Comparison of ENCODE assay signal across 11 cellular contexts in genomic region chr19:38321646-38322323, GRCh38. TPM values are rescaled to one million over a fixed set of nuclear protein-coding genes. Genes with fewer than 3 reads are reported as not detected.
DNase-seq lines count a peak whose midpoint lies in the region; ATAC-seq and TF ChIP-seq lines count a peak whose summit lies in the region.
"Had no signal": no experiment of that assay in that cellular context is flagged by ENCODE, and none has a peak within 500 bp of the region (broad histone marks: within the 10 kb centered on the region; RNA-seq: fewer than 3 reads in every experiment).

No MANE protein-coding gene starts in this region.

- 42% methylated on average over 10 of the region's 11 CpGs for WGBS in esophagus muscularis mucosa

- no peak for TF ChIP-seq CTCF in CD14-positive monocyte (IDR thresholded peaks at IDR 0.05)
- TF ChIP-seq CTCF in Panc1 (IDR thresholded peaks at IDR 0.05) = no peak
- no peak for TF ChIP-seq CTCF in esophagus muscularis mucosa (IDR thresholded peaks at IDR 0.05)
- no peak for TF ChIP-seq CTCF in neural progenitor cell (IDR thresholded peaks at IDR 0.05)

- no TSS peak for BruUV-seq in Panc1 (replicated peaks; lab: Mats Ljungman, UMichigan)

- H3K27me3 ChIP-seq in Panc1 (ENCODE audit: control insufficient read depth, insufficient read depth, low read length) (no peaks in the 10 kb centered on the region), esophagus muscularis mucosa (no peaks in the 10 kb centered on the region), neural progenitor cell (peaks cover 51% of the 10 kb centered on the region)

- in situ Hi-C loops in Panc1 (cut with HindIII; ENCODE audit: low pct_unique_long_range_greater_than_20kb, low sequenced_read_pairs) = no loop called here

- H3K27ac Mint-ChIP-seq in CD14-positive monocyte = peak overlapping the region in 3 of 7 donors; percentile 30 to 50 (median 40)
- H3K27ac Mint-ChIP-seq in neural progenitor cell = no peak overlapping the region

- no peak overlapping the region for H3K9ac ChIP-seq in neural progenitor cell

- H3K79me2 ChIP-seq in neural progenitor cell (ENCODE audit: low read depth) = no peaks in the 10 kb centered on the region

- H3K4me1 Mint-ChIP-seq in CD14-positive monocyte = peaks cover 62% of the 10 kb centered on the region
- H3K4me1 Mint-ChIP-seq in neural progenitor cell = peaks cover 3% of the 10 kb centered on the region

- no peak overlapping the region for H3K4me2 ChIP-seq in neural progenitor cell

- H3K36me3 ChIP-seq in Panc1 (ENCODE audit: control insufficient read depth, insufficient read depth, low read length) = no peaks in the 10 kb centered on the region
- H3K36me3 ChIP-seq in esophagus muscularis mucosa = peaks cover 0 to 24% (median 12%) of the 10 kb centered on the region in 4 donors
- no peaks in the 10 kb centered on the region for H3K36me3 ChIP-seq in neural progenitor cell

- H3K4me3 Mint-ChIP-seq in CD14-positive monocyte (peak overlapping the region; percentile 9 to 91), neural progenitor cell (peak overlapping the region; percentile 48)

- POLR2A ChIA-PET in Panc1 (lab: Charles Lee) = interaction anchor here (0.8 kb wide), 1 partner anchor 16 kb away, joined by 3 read pairs; no protein-coding TSS in a partner anchor

- peak overlapping the region; percentile 60 for H3K27ac ChIP-seq in Panc1 (ENCODE audit: low read length)
- H3K27ac ChIP-seq in esophagus muscularis mucosa (replicated peaks in 1 of 4) = peak overlapping the region; percentile 65 to 82 (median 80)
- no peak overlapping the region for H3K27ac ChIP-seq in neural progenitor cell

- H3K9me3 Mint-ChIP-seq in CD14-positive monocyte (no peaks in the 10 kb centered on the region), neural progenitor cell (no peaks in the 10 kb centered on the region)

- no peak for TF ChIP-seq EP300 in esophagus muscularis mucosa (IDR thresholded peaks at IDR 0.05)

- ATAC-seq in Panc1 (no peak), GM21717 (IDR thresholded peaks at IDR 0.05; ENCODE audit: unreplicated experiment) (no peak)

- DNase-seq in CD14-positive monocyte (ENCODE audit: low spot score) (no peak), Panc1 (ENCODE audit: low read depth, low spot score) (no peak), esophagus muscularis mucosa (ENCODE audit: extremely low spot score) (no peak), neural progenitor cell (ENCODE audit: low spot score) (peak; percentile 22), ureter (ENCODE audit: low spot score) (no peak)
- no peak for DNase-seq in activated CD8-positive, alpha-beta memory T cell treated with anti-CD3 and anti-CD28 coated beads for 24 hours
- no peak for DNase-seq in activated CD8-positive, alpha-beta memory T cell treated with anti-CD3 and anti-CD28 coated beads, Interleukin-2, amount 50 U/mL, for 48 hours
- DNase-seq: activated CD4-positive, CD25-positive, alpha-beta regulatory T cell treated with anti-CD3 and anti-CD28 coated beads, Interleukin-2, amount 50 U/mL, for 72 hours; foreskin fibroblast; NCI-H146 had no signal

- H3K9me3 ChIP-seq in Panc1 (ENCODE audit: control insufficient read depth, insufficient read depth, low read depth, low read length) (no peaks in the 10 kb centered on the region), esophagus muscularis mucosa (no peaks in the 10 kb centered on the region), neural progenitor cell (ENCODE audit: low read depth) (no peaks in the 10 kb centered on the region)

- peaks cover 21% of the 10 kb centered on the region for H3F3A ChIP-seq in neural progenitor cell (ENCODE audit: low read depth)

- H3K36me3 Mint-ChIP-seq in CD14-positive monocyte (peaks cover 28 to 38% of the 10 kb centered on the region in 2 donors), neural progenitor cell (no peaks in the 10 kb centered on the region)

- H3K4me3 ChIP-seq in Panc1 (ENCODE audit: low read depth in 2 of 2, low read length in 2 of 2) = peak overlapping the region in 1 of 2 experiments; percentile 86; a peak in 2 of 4 replicates
- peak overlapping the region in 2 of 4 donors; percentile 0 to 90 for H3K4me3 ChIP-seq in esophagus muscularis mucosa
- H3K4me3 ChIP-seq in neural progenitor cell = no peak overlapping the region

- H4K20me1 ChIP-seq in neural progenitor cell (ENCODE audit: low read depth) = no peaks in the 10 kb centered on the region

- H2AFZ ChIP-seq in neural progenitor cell (replicated peaks) = no peak overlapping the region

- intact Hi-C loops in CD14-positive monocyte (cut with micrococcal nuclease) = no loop called here
- intact Hi-C loops in Panc1 (cut with micrococcal nuclease; ENCODE audit: unreplicated experiment) = no loop called here
- intact Hi-C loops in esophagus muscularis mucosa (cut with DNase I) = no loop called here

- peaks cover 0 to 4% (median 2%) of the 10 kb centered on the region in 3 donors for H3K27me3 Mint-ChIP-seq in CD14-positive monocyte (ENCODE audit: low read depth in 3 of 3)
- H3K27me3 Mint-ChIP-seq in neural progenitor cell (ENCODE audit: insufficient read depth, low read depth) = peaks cover 55% of the 10 kb centered on the region

- CTCF ChIA-PET in Panc1 (lab: Charles Lee) = no interaction called here

- H3K4me1 ChIP-seq in Panc1 (ENCODE audit: control insufficient read depth, insufficient read depth, low read length) = peaks cover 16% of the 10 kb centered on the region
- H3K4me1 ChIP-seq in esophagus muscularis mucosa = peaks cover 29 to 51% (median 45%) of the 10 kb centered on the region in 4 donors
- H3K4me1 ChIP-seq in neural progenitor cell = peaks cover 17% of the 10 kb centered on the region

- peak; percentile 20 for TF ChIP-seq POLR2A in esophagus muscularis mucosa (IDR thresholded peaks at IDR 0.05; ENCODE audit: low read depth)

RNA-seq across cellular contexts. Expression of gene KCNK6, which starts 2.1 kb away (rescaled TPM):
- polyA plus RNA-seq in CD14-positive monocyte = 1 to 10 TPM; 7.3 to 8.7 TPM
- total RNA-seq in Panc1 (2021; ENCODE audit: unreplicated experiment) (17.2 TPM), esophagus muscularis mucosa (10 to 100 TPM in 1 of 4 donors, 1 to 10 TPM in 3; 2.3 to 13.0 (median 4.2) TPM), neural progenitor cell (ENCODE audit: low replicate concordance) (0.92 and 2.5 TPM in 2 replicates), ureter (4.8 TPM)
- polyA plus RNA-seq in Panc1 (2012; ENCODE audit: insufficient read length) = 14.4 TPM

RNA-seq across cellular contexts. Expression of gene YIF1B, which starts 6.0 kb away (rescaled TPM):
- polyA plus RNA-seq in CD14-positive monocyte = 10 to 100 TPM; 79.4 to 90.5 TPM
- total RNA-seq in Panc1 (2021; ENCODE audit: unreplicated experiment) (143 TPM), esophagus muscularis mucosa (10 to 100 TPM; 10.8 to 26.5 (median 21.5) TPM), neural progenitor cell (ENCODE audit: low replicate concordance) (38.1 and 92.9 TPM in 2 replicates), ureter (25.1 TPM)
- polyA plus RNA-seq in Panc1 (2012; ENCODE audit: insufficient read length) = 197 TPM

RNA-seq across cellular contexts. Expression of gene CATSPERG, which starts 13.8 kb away (rescaled TPM):
- 1 to 10 TPM; 3.9 to 4.6 TPM for polyA plus RNA-seq in CD14-positive monocyte
- total RNA-seq in Panc1 (2021; ENCODE audit: unreplicated experiment) (8.9 TPM), esophagus muscularis mucosa (1 to 10 TPM; 2.3 to 6.6 (median 3.4) TPM), neural progenitor cell (ENCODE audit: low replicate concordance) (1.4 and 5.5 TPM in 2 replicates), ureter (11.9 TPM)
- polyA plus RNA-seq in Panc1 (2012; ENCODE audit: insufficient read length) = 0.67 TPM

RNA-seq across cellular contexts. Expression of gene C19orf33, which starts 17.7 kb away (rescaled TPM):
- polyA plus RNA-seq in CD14-positive monocyte = under 1 TPM; 0.69 to 0.73 TPM
- total RNA-seq in Panc1 (2021; ENCODE audit: unreplicated experiment) (201 TPM), esophagus muscularis mucosa (1 to 10 TPM; 7.8 to 8.6 (median 8.1) TPM), neural progenitor cell (ENCODE audit: low replicate concordance) (not detected in 2 replicates), ureter (129 TPM)
- polyA plus RNA-seq in Panc1 (2012; ENCODE audit: insufficient read length) = 306 TPM

RNA-seq across cellular contexts. Expression of gene PSMD8, which starts 52.6 kb away (rescaled TPM):
- polyA plus RNA-seq in CD14-positive monocyte = 100 to 1,000 TPM; 179 to 207 TPM
- total RNA-seq in Panc1 (2021; ENCODE audit: unreplicated experiment) = 388 TPM
- polyA plus RNA-seq in Panc1 (2012; ENCODE audit: insufficient read length) = 462 TPM
- total RNA-seq in esophagus muscularis mucosa = 100 to 1,000 TPM; 145 to 259 (median 212) TPM
- total RNA-seq in neural progenitor cell (ENCODE audit: low replicate concordance) = 119 and 196 TPM in 2 replicates
- total RNA-seq in ureter = 139 TPM
